1 cellular context compared by ENCODE assay signal in genomic region chr16:85246473-85246872, GRCh38.
TF ChIP-seq lines count a peak whose summit lies in the region.

No MANE protein-coding gene starts in this region.

TF ChIP-seq in K562, 482 proteins besides CTCF, POLR2A, EP300 and RAD21 (continued from another document):
- TF ChIP-seq ZNF518B (CRISPR knock-in tag; IDR thresholded peaks at IDR 0.05), result no peak
- no peak for TF ChIP-seq HNRNPLL (IDR thresholded peaks at IDR 0.05; ENCODE audit: low read depth, low read length, poor library complexity, severe bottlenecking)
- no peak for TF ChIP-seq ZNF780A (CRISPR knock-in tag; IDR thresholded peaks at IDR 0.05)
- TF ChIP-seq NFE2L1 (tag; IDR thresholded peaks at IDR 0.05; ENCODE audit: borderline replicate concordance, low read depth), result no peak
- TF ChIP-seq TAL1 (IDR thresholded peaks at IDR 0.05), result no peak
- TF ChIP-seq SIN3A (IDR thresholded peaks at IDR 0.05; ENCODE audit: borderline replicate concordance in 2 of 2, control insufficient read depth in 1 of 2, low read depth in 2 of 2, low read length in 2 of 2), result no peak
- peak; percentile 60 for TF ChIP-seq CBFA2T3 (IDR thresholded peaks at IDR 0.05)
- no peak for TF ChIP-seq HSF4 (CRISPR knock-in tag; IDR thresholded peaks at IDR 0.05; ENCODE audit: borderline replicate concordance)
- TF ChIP-seq, protein P1, sequence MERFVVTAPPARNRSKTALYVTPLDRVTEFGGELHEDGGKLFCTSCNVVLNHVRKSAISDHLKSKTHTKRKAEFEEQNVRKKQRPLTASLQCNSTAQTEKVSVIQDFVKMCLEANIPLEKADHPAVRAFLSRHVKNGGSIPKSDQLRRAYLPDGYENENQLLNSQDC (CRISPR knock-in tag; IDR thresholded peaks at IDR 0.05), result no peak
- TF ChIP-seq PKNOX1 (IDR thresholded peaks at IDR 0.05), result peak; percentile 46; the same call in 1 of the 2 replicates
- TF ChIP-seq PML (IDR thresholded peaks at IDR 0.05; ENCODE audit: low read length), result no peak
- no peak for TF ChIP-seq CCNT2 (IDR thresholded peaks at IDR 0.05; ENCODE audit: borderline replicate concordance, extremely low read depth, insufficient read length, low read depth, low read length)
- TF ChIP-seq ZNF146 (CRISPR knock-in tag; IDR thresholded peaks at IDR 0.05; ENCODE audit: unreplicated experiment), result no peak
- TF ChIP-seq, protein P2, sequence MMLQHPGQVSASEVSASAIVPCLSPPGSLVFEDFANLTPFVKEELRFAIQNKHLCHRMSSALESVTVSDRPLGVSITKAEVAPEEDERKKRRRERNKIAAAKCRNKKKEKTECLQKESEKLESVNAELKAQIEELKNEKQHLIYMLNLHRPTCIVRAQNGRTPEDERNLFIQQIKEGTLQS (IDR thresholded peaks at IDR 0.05), result no peak
- TF ChIP-seq, protein P2 (CRISPR knock-in tag; conservative IDR thresholded peaks at IDR 0.05), result no peak
- TF ChIP-seq ZNF143 (CRISPR knock-in tag; IDR thresholded peaks at IDR 0.05), result no peak
- peak; percentile 38 for TF ChIP-seq MEIS2 (IDR thresholded peaks at IDR 0.05; ENCODE audit: partially characterized antibody)
- TF ChIP-seq ETV5 (CRISPR knock-in tag; IDR thresholded peaks at IDR 0.05; ENCODE audit: low read depth), result no peak
- TF ChIP-seq, protein P3, sequence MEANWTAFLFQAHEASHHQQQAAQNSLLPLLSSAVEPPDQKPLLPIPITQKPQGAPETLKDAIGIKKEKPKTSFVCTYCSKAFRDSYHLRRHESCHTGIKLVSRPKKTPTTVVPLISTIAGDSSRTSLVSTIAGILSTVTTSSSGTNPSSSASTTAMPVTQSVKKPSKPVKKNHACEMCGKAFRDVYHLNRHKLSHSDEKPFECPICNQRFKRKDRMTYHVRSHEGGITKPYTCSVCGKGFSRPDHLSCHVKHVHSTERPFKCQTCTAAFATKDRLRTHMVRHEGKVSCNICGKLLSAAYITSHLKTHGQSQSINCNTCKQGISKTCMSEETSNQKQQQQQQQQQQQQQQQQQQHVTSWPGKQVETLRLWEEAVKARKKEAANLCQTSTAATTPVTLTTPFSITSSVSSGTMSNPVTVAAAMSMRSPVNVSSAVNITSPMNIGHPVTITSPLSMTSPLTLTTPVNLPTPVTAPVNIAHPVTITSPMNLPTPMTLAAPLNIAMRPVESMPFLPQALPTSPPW (CRISPR knock-in tag; IDR thresholded peaks at IDR 0.05), result peak; percentile 70; the same call in 1 of the 2 replicates
- TF ChIP-seq EP400 (IDR thresholded peaks at IDR 0.05), result no peak
- peak; percentile 72; the same call in 1 of the 2 replicates for TF ChIP-seq PHF21A (IDR thresholded peaks at IDR 0.05; ENCODE audit: borderline replicate concordance, low read depth)
- no peak for TF ChIP-seq ZNF124 (CRISPR knock-in tag; IDR thresholded peaks at IDR 0.05)
- TF ChIP-seq GABPB2 (CRISPR knock-in tag; conservative IDR thresholded peaks at IDR 0.05), result no peak
- TF ChIP-seq RFX5 (IDR thresholded peaks at IDR 0.05; ENCODE audit: low read depth, low read length), result no peak
- TF ChIP-seq TEAD4 (IDR thresholded peaks at IDR 0.05; ENCODE audit: low read length), result no peak
- no peak for TF ChIP-seq TEAD4 (CRISPR knock-in tag; IDR thresholded peaks at IDR 0.05; ENCODE audit: borderline replicate concordance)
- TF ChIP-seq ZNF133 (CRISPR knock-in tag; IDR thresholded peaks at IDR 0.05), result no peak
- TF ChIP-seq HNRNPK (IDR thresholded peaks at IDR 0.05; ENCODE audit: low read depth, low read length, poor library complexity, severe bottlenecking), result no peak
- TF ChIP-seq SIX5 (IDR thresholded peaks at IDR 0.05; ENCODE audit: borderline replicate concordance in 1 of 2, insufficient read depth in 1 of 2, low read depth in 1 of 2, low read length in 2 of 2), result no peak
- TF ChIP-seq C11orf30 (IDR thresholded peaks at IDR 0.05; ENCODE audit: low read depth), result no peak
- TF ChIP-seq, protein P4, sequence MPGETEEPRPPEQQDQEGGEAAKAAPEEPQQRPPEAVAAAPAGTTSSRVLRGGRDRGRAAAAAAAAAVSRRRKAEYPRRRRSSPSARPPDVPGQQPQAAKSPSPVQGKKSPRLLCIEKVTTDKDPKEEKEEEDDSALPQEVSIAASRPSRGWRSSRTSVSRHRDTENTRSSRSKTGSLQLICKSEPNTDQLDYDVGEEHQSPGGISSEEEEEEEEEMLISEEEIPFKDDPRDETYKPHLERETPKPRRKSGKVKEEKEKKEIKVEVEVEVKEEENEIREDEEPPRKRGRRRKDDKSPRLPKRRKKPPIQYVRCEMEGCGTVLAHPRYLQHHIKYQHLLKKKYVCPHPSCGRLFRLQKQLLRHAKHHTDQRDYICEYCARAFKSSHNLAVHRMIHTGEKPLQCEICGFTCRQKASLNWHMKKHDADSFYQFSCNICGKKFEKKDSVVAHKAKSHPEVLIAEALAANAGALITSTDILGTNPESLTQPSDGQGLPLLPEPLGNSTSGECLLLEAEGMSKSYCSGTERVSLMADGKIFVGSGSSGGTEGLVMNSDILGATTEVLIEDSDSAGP (CRISPR knock-in tag; IDR thresholded peaks at IDR 0.05), result no peak
- TF ChIP-seq, protein P5, sequence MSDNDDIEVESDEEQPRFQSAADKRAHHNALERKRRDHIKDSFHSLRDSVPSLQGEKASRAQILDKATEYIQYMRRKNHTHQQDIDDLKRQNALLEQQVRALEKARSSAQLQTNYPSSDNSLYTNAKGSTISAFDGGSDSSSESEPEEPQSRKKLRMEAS (CRISPR knock-in tag; IDR thresholded peaks at IDR 0.05), result no peak
- TF ChIP-seq, protein P6, sequence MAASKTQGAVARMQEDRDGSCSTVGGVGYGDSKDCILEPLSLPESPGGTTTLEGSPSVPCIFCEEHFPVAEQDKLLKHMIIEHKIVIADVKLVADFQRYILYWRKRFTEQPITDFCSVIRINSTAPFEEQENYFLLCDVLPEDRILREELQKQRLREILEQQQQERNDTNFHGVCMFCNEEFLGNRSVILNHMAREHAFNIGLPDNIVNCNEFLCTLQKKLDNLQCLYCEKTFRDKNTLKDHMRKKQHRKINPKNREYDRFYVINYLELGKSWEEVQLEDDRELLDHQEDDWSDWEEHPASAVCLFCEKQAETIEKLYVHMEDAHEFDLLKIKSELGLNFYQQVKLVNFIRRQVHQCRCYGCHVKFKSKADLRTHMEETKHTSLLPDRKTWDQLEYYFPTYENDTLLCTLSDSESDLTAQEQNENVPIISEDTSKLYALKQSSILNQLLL (CRISPR knock-in tag; IDR thresholded peaks at IDR 0.05; ENCODE audit: borderline replicate concordance), result no peak
- TF ChIP-seq CAMTA2 (CRISPR knock-in tag; conservative IDR thresholded peaks at IDR 0.05), result no peak
- TF ChIP-seq TCF3 (CRISPR knock-in tag; IDR thresholded peaks at IDR 0.05), result peak; percentile 31; the same call in 1 of the 2 replicates
- no peak for TF ChIP-seq GMEB1 (CRISPR knock-in tag; IDR thresholded peaks at IDR 0.05)
- TF ChIP-seq MEF2D (tag; conservative IDR thresholded peaks at IDR 0.05; ENCODE audit: low read depth), result no peak
- TF ChIP-seq MECOM (CRISPR knock-in tag; IDR thresholded peaks at IDR 0.05), result no peak
- no peak for TF ChIP-seq KLF6 (CRISPR knock-in tag; IDR thresholded peaks at IDR 0.05; ENCODE audit: borderline replicate concordance)
- TF ChIP-seq ZNF766 (CRISPR knock-in tag; conservative IDR thresholded peaks at IDR 0.05), result no peak
- no peak for TF ChIP-seq HDAC1 (IDR thresholded peaks at IDR 0.05)
- no peak for TF ChIP-seq ZNF263 (CRISPR knock-in tag; IDR thresholded peaks at IDR 0.05; ENCODE audit: borderline replicate concordance)
- TF ChIP-seq TFAP4 (CRISPR knock-in tag; IDR thresholded peaks at IDR 0.05; ENCODE audit: borderline replicate concordance), result peak; percentile 56; the same call in 1 of the 2 replicates
- no peak for TF ChIP-seq ZNF764 (CRISPR knock-in tag; IDR thresholded peaks at IDR 0.05; ENCODE audit: low read depth)
- no peak for TF ChIP-seq ZNF583 (CRISPR knock-in tag; IDR thresholded peaks at IDR 0.05)
- no peak for TF ChIP-seq E2F4 (CRISPR knock-in tag; IDR thresholded peaks at IDR 0.05; ENCODE audit: low read depth)
TF ChIP-seq in K562: peak in this region for 10.
